5 cellular contexts compared by ENCODE assay signal in the genomic region with DNA sequence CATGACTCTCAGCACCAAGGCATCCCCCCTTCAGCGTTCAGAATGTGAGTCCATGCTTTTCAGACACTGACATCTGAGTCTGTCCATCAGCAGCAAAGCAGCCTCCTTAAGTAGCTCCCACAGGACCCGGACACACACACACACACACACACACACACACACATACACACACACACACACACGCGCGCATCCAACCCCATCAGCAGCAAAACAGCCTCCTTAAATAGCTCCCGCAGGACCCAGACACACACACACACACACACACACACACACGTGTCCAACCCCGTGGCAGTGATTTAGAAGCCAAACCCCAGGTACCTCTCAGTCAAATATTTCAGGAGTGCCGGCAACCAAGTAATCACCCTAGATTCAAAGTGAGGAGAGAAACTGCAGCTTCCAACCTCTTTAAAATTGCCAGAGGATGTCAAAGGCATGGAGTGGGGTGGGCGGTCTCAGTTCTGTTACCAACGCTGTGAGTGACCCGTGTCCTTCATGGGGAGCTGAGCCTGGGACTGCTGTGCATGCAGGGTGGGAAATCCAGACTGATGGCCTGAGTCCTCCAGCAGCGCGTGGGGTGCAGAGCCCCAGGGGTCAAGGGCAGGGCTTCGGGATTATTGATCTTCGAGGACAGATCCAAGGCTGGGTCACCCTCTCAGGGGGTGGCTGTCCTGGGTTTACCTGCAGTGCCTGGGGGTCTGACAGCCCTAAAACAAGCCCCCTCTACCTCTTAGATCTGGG.
DNase-seq lines count a peak whose midpoint lies in the region; ATAC-seq, FAIRE-seq and TF ChIP-seq lines count a peak whose summit lies in the region.
"Not testable (repeated sequence)": the region's sequence is repeated elsewhere in the genome, so short reads cannot be mapped to it uniquely, and the experiment has no call there.

No MANE protein-coding gene starts in this region.

- intact Hi-C loops in K562 (cut with micrococcal nuclease); posterior vena cava (cut with DNase I); spleen (cut with DNase I; ENCODE audit: low total_unique reads): not testable (repeated sequence)

- H3K27me3 Mint-ChIP-seq in glutamatergic neuron (ENCODE audit: unreplicated experiment) = peaks cover 14% of the 10 kb centered on the region
- H3K27me3 Mint-ChIP-seq in nephron progenitor cell (ENCODE audit: low read depth, poor library complexity) = peaks cover 20% of the 10 kb centered on the region

- POLR2A ChIA-PET in K562 (lab: Yijun Ruan, JAX) = interaction anchor here (0.7 kb wide), 1 partner anchor 65 kb away, joined by 3 read pairs; no protein-coding TSS in a partner anchor

- H3K36me3 ChIP-seq in K562 (ENCODE audit: control insufficient read depth, insufficient read depth, low read length); spleen: not testable (repeated sequence)

- H3K4me1 Mint-ChIP-seq in glutamatergic neuron (ENCODE audit: low read depth, unreplicated experiment) (peaks cover 16% of the 10 kb centered on the region), nephron progenitor cell (peaks cover 16% of the 10 kb centered on the region)

- not testable (repeated sequence) for FAIRE-seq in K562 (lab: Jason Lieb, UNC)

- TF ChIP-seq RAD21 in K562 (CRISPR knock-in tag; conservative IDR thresholded peaks at IDR 0.05 in 1 of 2, IDR thresholded peaks at IDR 0.05 in 1 of 2) = not testable (repeated sequence)

- peak overlapping the region; percentile 78 for H3K4me3 Mint-ChIP-seq in glutamatergic neuron (ENCODE audit: unreplicated experiment)
- not testable (repeated sequence) for H3K4me3 Mint-ChIP-seq in nephron progenitor cell

- ATAC-seq in K562 = not testable (repeated sequence)

- not testable (repeated sequence) for TF ChIP-seq POLR2A in K562 (conservative IDR thresholded peaks at IDR 0.05); spleen (IDR thresholded peaks at IDR 0.05)

- not testable (repeated sequence) for H3K9ac ChIP-seq in K562 (ENCODE audit: insufficient read depth in 1 of 2, low read depth in 2 of 2, low read length in 2 of 2)

- CTCF ChIA-PET in K562 (lab: Yijun Ruan, JAX; ENCODE audit: low intra/inter-chr PET ratio) = not testable (repeated sequence)

- not testable (repeated sequence) for TF ChIP-seq CTCF in K562 (IDR thresholded peaks at IDR 0.05 in 2 of 3, conservative IDR thresholded peaks at IDR 0.05 in 1 of 3; ENCODE audit: insufficient read depth in 2 of 3, low read depth in 1 of 3, low read length in 3 of 3); glutamatergic neuron (IDR thresholded peaks at IDR 0.05; ENCODE audit: partially characterized antibody, unreplicated experiment); nephron progenitor cell (IDR thresholded peaks at IDR 0.05); spleen (IDR thresholded peaks at IDR 0.05 in 8 of 11, conservative IDR thresholded peaks at IDR 0.05 in 3 of 11)

- H3K4me1 ChIP-seq in K562 (replicated peaks in 1 of 2; ENCODE audit: control insufficient read depth in 2 of 2, insufficient read depth in 2 of 2, low read length in 2 of 2); spleen: not testable (repeated sequence)

- peak overlapping the region; percentile 44; the same call in 1 of the 2 replicates for H2AFZ ChIP-seq in K562 (ENCODE audit: low read depth, low read length)

- not testable (repeated sequence) for H3K27me3 ChIP-seq in K562 (ENCODE audit: control insufficient read depth in 2 of 2, insufficient read depth in 2 of 2, low read length in 2 of 2)
- peaks cover 0 to 21% (median 0%) of the 10 kb centered on the region in 7 donors for H3K27me3 ChIP-seq in spleen (replicated peaks in 1 of 7)

- H3K27ac ChIP-seq in K562 (ENCODE audit: extremely low read depth, low read depth, low read length); spleen: not testable (repeated sequence)

- WGBS in K562 (ENCODE audit: insufficient coverage, low coverage, missing lambda C conversion rate) = 55% methylated on average over 9 of the region's 16 CpGs
- 72 to 83% (median 74%) methylated on average over 13 to 16 of the region's 16 CpGs for WGBS in spleen, 5 donors

- not testable (repeated sequence) for H3K79me2 ChIP-seq in K562 (ENCODE audit: control insufficient read depth, insufficient read depth, low read length)

- H3K9me3 ChIP-seq in K562 (replicated peaks; ENCODE audit: control insufficient read depth, insufficient read depth, low read depth, low read length); spleen: not testable (repeated sequence)

- in situ Hi-C loops in K562 (cut with MboI) = not testable (repeated sequence)

- not testable (repeated sequence) for H3K4me2 ChIP-seq in K562 (ENCODE audit: insufficient read depth, low read length)

- H3K9me1 ChIP-seq in K562 (ENCODE audit: control insufficient read depth, insufficient read depth, low read length) = not testable (repeated sequence)

- not testable (repeated sequence) for BruUV-seq in K562 (replicated peaks; lab: Mats Ljungman, UMichigan)

- H3K36me3 Mint-ChIP-seq in glutamatergic neuron (ENCODE audit: unreplicated experiment); nephron progenitor cell (ENCODE audit: low read depth): not testable (repeated sequence)

- H3K9me3 Mint-ChIP-seq in glutamatergic neuron (ENCODE audit: unreplicated experiment) (peaks cover 10% of the 10 kb centered on the region), nephron progenitor cell (peaks cover 19% of the 10 kb centered on the region)

- peak overlapping the region; percentile 90 for H3K27ac Mint-ChIP-seq in glutamatergic neuron (ENCODE audit: unreplicated experiment)
- H3K27ac Mint-ChIP-seq in nephron progenitor cell = peak overlapping the region; percentile 14

- not testable (repeated sequence) for DNase-seq in K562 (ENCODE audit: extremely low read depth in 1 of 4, low spot score in 3 of 4); glutamatergic neuron; nephron progenitor cell
- peak; percentile 45 for DNase-seq in posterior vena cava (ENCODE audit: low spot score)
- peak; percentile 56 for DNase-seq in spleen

- H4K20me1 ChIP-seq in K562 (replicated peaks; ENCODE audit: control insufficient read depth, insufficient read depth, low read length) = not testable (repeated sequence)

- H3K4me3 ChIP-seq in K562, spleen: not testable (repeated sequence)

- not testable (repeated sequence) for TF ChIP-seq EP300 in K562 (IDR thresholded peaks at IDR 0.05; ENCODE audit: low read length)

TF ChIP-seq in K562, 482 proteins besides CTCF, POLR2A, EP300 and RAD21:
- peak; percentile 59; the same call in 1 of the 2 replicates for TF ChIP-seq MCM3 (IDR thresholded peaks at IDR 0.05)
